2 cellular contexts compared by ENCODE assay signal in the genomic region with DNA sequence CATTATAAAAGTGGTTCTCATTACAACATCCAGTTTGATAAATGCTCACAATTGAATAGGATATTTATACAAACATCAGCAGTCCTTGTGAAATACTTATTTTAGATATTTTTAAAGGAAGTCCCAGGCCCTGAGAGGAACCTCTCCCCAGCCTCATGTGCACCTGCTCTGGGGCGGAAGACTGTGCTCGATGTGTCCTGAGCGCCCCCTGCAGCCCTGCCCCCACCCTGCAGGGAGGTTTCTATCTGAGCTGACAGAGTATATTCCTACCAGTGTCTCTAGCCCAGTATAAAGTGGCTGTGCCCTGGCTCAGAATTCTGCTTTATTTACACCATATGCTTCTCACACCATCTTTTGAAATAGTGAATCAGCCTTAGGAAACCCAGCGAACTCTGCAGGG.
TF ChIP-seq lines count a peak whose summit lies in the region.

No MANE protein-coding gene starts in this region.

TF ChIP-seq in GM12878, 131 proteins besides CTCF, POLR2A, EP300 and RAD21 (continued from another document):
- TF ChIP-seq, protein P1, sequence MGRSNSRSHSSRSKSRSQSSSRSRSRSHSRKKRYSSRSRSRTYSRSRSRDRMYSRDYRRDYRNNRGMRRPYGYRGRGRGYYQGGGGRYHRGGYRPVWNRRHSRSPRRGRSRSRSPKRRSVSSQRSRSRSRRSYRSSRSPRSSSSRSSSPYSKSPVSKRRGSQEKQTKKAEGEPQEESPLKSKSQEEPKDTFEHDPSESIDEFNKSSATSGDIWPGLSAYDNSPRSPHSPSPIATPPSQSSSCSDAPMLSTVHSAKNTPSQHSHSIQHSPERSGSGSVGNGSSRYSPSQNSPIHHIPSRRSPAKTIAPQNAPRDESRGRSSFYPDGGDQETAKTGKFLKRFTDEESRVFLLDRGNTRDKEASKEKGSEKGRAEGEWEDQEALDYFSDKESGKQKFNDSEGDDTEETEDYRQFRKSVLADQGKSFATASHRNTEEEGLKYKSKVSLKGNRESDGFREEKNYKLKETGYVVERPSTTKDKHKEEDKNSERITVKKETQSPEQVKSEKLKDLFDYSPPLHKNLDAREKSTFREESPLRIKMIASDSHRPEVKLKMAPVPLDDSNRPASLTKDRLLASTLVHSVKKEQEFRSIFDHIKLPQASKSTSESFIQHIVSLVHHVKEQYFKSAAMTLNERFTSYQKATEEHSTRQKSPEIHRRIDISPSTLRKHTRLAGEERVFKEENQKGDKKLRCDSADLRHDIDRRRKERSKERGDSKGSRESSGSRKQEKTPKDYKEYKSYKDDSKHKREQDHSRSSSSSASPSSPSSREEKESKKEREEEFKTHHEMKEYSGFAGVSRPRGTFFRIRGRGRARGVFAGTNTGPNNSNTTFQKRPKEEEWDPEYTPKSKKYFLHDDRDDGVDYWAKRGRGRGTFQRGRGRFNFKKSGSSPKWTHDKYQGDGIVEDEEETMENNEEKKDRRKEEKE (IDR thresholded peaks at IDR 0.05): no peak
- TF ChIP-seq PAX8 (IDR thresholded peaks at IDR 0.05) (no peak), ESRRA (IDR thresholded peaks at IDR 0.05; ENCODE audit: low read length) (no peak), RBBP5 (conservative IDR thresholded peaks at IDR 0.05) (no peak), TCF3 (IDR thresholded peaks at IDR 0.05; ENCODE audit: borderline replicate concordance, insufficient read depth, low read depth, low read length) (no peak), CREB1 (IDR thresholded peaks at IDR 0.05; ENCODE audit: low read depth) (no peak), CBFB (IDR thresholded peaks at IDR 0.05; ENCODE audit: low read depth) (no peak), CHD4 (IDR thresholded peaks at IDR 0.05) (no peak), NFXL1 (IDR thresholded peaks at IDR 0.05; ENCODE audit: borderline replicate concordance) (no peak), NFYA (IDR thresholded peaks at IDR 0.05; ENCODE audit: borderline replicate concordance, low read depth, low read length) (no peak), SUZ12 (IDR thresholded peaks at IDR 0.05; ENCODE audit: unreplicated experiment) (no peak), PML (IDR thresholded peaks at IDR 0.05; ENCODE audit: low read length) (no peak)
- TF ChIP-seq, protein P2, sequence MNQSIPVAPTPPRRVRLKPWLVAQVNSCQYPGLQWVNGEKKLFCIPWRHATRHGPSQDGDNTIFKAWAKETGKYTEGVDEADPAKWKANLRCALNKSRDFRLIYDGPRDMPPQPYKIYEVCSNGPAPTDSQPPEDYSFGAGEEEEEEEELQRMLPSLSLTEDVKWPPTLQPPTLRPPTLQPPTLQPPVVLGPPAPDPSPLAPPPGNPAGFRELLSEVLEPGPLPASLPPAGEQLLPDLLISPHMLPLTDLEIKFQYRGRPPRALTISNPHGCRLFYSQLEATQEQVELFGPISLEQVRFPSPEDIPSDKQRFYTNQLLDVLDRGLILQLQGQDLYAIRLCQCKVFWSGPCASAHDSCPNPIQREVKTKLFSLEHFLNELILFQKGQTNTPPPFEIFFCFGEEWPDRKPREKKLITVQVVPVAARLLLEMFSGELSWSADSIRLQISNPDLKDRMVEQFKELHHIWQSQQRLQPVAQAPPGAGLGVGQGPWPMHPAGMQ (IDR thresholded peaks at IDR 0.05; ENCODE audit: borderline replicate concordance): no peak

TF ChIP-seq in GM23338, 12 proteins besides CTCF, POLR2A, EP300 and RAD21 (continued from another document):
- TF ChIP-seq, protein P3, sequence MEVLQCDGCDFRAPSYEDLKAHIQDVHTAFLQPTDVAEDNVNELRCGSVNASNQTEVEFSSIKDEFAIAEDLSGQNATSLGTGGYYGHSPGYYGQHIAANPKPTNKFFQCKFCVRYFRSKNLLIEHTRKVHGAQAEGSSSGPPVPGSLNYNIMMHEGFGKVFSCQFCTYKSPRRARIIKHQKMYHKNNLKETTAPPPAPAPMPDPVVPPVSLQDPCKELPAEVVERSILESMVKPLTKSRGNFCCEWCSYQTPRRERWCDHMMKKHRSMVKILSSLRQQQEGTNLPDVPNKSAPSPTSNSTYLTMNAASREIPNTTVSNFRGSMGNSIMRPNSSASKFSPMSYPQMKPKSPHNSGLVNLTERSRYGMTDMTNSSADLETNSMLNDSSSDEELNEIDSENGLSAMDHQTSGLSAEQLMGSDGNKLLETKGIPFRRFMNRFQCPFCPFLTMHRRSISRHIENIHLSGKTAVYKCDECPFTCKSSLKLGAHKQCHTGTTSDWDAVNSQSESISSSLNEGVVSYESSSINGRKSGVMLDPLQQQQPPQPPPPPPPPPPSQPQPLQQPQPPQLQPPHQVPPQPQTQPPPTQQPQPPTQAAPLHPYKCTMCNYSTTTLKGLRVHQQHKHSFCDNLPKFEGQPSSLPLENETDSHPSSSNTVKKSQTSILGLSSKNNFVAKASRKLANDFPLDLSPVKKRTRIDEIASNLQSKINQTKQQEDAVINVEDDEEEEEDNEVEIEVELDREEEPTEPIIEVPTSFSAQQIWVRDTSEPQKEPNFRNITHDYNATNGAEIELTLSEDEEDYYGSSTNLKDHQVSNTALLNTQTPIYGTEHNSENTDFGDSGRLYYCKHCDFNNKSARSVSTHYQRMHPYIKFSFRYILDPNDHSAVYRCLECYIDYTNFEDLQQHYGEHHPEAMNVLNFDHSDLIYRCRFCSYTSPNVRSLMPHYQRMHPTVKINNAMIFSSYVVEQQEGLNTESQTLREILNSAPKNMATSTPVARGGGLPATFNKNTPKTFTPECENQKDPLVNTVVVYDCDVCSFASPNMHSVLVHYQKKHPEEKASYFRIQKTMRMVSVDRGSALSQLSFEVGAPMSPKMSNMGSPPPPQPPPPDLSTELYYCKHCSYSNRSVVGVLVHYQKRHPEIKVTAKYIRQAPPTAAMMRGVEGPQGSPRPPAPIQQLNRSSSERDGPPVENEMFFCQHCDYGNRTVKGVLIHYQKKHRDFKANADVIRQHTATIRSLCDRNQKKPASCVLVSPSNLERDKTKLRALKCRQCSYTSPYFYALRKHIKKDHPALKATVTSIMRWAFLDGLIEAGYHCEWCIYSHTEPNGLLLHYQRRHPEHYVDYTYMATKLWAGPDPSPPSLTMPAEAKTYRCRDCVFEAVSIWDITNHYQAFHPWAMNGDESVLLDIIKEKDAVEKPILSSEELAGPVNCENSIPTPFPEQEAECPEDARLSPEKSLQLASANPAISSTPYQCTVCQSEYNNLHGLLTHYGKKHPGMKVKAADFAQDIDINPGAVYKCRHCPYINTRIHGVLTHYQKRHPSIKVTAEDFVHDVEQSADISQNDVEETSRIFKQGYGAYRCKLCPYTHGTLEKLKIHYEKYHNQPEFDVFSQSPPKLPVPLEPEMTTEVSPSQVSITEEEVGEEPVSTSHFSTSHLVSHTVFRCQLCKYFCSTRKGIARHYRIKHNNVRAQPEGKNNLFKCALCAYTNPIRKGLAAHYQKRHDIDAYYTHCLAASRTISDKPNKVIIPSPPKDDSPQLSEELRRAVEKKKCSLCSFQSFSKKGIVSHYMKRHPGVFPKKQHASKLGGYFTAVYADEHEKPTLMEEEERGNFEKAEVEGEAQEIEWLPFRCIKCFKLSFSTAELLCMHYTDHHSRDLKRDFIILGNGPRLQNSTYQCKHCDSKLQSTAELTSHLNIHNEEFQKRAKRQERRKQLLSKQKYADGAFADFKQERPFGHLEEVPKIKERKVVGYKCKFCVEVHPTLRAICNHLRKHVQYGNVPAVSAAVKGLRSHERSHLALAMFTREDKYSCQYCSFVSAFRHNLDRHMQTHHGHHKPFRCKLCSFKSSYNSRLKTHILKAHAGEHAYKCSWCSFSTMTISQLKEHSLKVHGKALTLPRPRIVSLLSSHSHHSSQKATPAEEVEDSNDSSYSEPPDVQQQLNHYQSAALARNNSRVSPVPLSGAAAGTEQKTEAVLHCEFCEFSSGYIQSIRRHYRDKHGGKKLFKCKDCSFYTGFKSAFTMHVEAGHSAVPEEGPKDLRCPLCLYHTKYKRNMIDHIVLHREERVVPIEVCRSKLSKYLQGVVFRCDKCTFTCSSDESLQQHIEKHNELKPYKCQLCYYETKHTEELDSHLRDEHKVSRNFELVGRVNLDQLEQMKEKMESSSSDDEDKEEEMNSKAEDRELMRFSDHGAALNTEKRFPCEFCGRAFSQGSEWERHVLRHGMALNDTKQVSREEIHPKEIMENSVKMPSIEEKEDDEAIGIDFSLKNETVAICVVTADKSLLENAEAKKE (CRISPR knock-in tag; IDR thresholded peaks at IDR 0.05): no peak
- TF ChIP-seq EZH2 (IDR thresholded peaks at IDR 0.05; ENCODE audit: low read depth, unreplicated experiment) (no peak), NANOG (IDR thresholded peaks at IDR 0.05; ENCODE audit: borderline replicate concordance) (no peak), STAT1 (IDR thresholded peaks at IDR 0.05; ENCODE audit: unreplicated experiment) (no peak), ZNF331 (CRISPR knock-in tag; IDR thresholded peaks at IDR 0.05; ENCODE audit: low read depth) (no peak)
- TF ChIP-seq, protein P4, sequence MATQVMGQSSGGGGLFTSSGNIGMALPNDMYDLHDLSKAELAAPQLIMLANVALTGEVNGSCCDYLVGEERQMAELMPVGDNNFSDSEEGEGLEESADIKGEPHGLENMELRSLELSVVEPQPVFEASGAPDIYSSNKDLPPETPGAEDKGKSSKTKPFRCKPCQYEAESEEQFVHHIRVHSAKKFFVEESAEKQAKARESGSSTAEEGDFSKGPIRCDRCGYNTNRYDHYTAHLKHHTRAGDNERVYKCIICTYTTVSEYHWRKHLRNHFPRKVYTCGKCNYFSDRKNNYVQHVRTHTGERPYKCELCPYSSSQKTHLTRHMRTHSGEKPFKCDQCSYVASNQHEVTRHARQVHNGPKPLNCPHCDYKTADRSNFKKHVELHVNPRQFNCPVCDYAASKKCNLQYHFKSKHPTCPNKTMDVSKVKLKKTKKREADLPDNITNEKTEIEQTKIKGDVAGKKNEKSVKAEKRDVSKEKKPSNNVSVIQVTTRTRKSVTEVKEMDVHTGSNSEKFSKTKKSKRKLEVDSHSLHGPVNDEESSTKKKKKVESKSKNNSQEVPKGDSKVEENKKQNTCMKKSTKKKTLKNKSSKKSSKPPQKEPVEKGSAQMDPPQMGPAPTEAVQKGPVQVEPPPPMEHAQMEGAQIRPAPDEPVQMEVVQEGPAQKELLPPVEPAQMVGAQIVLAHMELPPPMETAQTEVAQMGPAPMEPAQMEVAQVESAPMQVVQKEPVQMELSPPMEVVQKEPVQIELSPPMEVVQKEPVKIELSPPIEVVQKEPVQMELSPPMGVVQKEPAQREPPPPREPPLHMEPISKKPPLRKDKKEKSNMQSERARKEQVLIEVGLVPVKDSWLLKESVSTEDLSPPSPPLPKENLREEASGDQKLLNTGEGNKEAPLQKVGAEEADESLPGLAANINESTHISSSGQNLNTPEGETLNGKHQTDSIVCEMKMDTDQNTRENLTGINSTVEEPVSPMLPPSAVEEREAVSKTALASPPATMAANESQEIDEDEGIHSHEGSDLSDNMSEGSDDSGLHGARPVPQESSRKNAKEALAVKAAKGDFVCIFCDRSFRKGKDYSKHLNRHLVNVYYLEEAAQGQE (IDR thresholded peaks at IDR 0.05; ENCODE audit: unreplicated experiment): no peak
- TF ChIP-seq, protein P5, sequence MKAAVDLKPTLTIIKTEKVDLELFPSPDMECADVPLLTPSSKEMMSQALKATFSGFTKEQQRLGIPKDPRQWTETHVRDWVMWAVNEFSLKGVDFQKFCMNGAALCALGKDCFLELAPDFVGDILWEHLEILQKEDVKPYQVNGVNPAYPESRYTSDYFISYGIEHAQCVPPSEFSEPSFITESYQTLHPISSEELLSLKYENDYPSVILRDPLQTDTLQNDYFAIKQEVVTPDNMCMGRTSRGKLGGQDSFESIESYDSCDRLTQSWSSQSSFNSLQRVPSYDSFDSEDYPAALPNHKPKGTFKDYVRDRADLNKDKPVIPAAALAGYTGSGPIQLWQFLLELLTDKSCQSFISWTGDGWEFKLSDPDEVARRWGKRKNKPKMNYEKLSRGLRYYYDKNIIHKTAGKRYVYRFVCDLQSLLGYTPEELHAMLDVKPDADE (IDR thresholded peaks at IDR 0.05): no peak
